Comparison of ENCODE assay signal across 10 cellular contexts in the genomic region with DNA sequence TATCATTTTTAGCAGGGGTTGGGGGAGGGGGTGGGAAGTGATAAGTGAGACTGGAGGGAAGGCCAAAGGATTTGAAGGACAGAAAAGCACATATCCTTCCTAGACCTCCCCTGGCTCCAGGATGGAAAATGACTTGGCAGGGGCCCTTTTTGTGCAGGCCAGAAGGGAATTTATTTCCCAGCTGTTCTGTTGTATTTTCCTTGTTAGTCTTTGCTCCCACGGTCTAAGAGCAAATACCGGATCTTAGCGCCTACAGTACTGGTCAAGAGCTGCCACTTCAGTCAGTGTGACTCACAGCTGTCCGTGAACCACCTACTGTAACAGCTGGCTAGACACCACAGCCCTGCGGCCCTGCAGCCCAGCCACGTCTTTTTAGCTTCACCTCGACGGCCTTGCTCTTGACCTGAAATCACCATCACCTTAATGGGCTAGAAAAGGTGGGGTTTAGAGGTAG. TPM values are rescaled to one million over a fixed set of nuclear protein-coding genes. Genes with fewer than 3 reads are reported as not detected.
DNase-seq lines count a peak whose midpoint lies in the region; ATAC-seq and TF ChIP-seq lines count a peak whose summit lies in the region.
"Had no signal": no experiment of that assay in that cellular context is flagged by ENCODE, and none has a peak within 500 bp of the region (broad histone marks: within the 10 kb centered on the region; RNA-seq: fewer than 3 reads in every experiment).

No MANE protein-coding gene starts in this region.

- no peak for TF ChIP-seq POLR2A in breast epithelium (IDR thresholded peaks at IDR 0.05)
- TF ChIP-seq POLR2A in right lobe of liver (IDR thresholded peaks at IDR 0.05) = no peak

- no peaks in the 10 kb centered on the region for H3K36me3 ChIP-seq in breast epithelium
- H3K36me3 ChIP-seq in right lobe of liver = no peaks in the 10 kb centered on the region
- no peaks in the 10 kb centered on the region for H3K36me3 ChIP-seq in aorta (ENCODE audit: control insufficient read depth in 1 of 2, insufficient read depth in 2 of 2, low read length in 1 of 2)
- H3K36me3 ChIP-seq: BLaER1 treated with 17β-estradiol and CSF1 and Interleukin-3, amounts not matched to agents 10 nM and 100 nM had no signal

- ATAC-seq in right lobe of liver (peak; percentile 66 to 92 (median 72)), aorta (ENCODE audit: low FRiP score) (peak; percentile 93), GM18909 (IDR thresholded peaks at IDR 0.05; ENCODE audit: poor library complexity, unreplicated experiment) (no peak)

- no peaks in the 10 kb centered on the region for H3K9me3 ChIP-seq in breast epithelium
- no peaks in the 10 kb centered on the region for H3K9me3 ChIP-seq in right lobe of liver
- no peaks in the 10 kb centered on the region for H3K9me3 ChIP-seq in aorta (ENCODE audit: control insufficient read depth, low read length)
- H3K9me3 ChIP-seq: BLaER1 treated with 17β-estradiol and CSF1 and Interleukin-3, amounts not matched to agents 10 nM and 100 nM had no signal

- DNase-seq in NOMO-1 treated with DMSO at 0.1 percent for 48 hours (lab: John Stamatoyannopoulos, UW; ENCODE audit: unreplicated experiment) (peak; percentile 2), NOMO-1 treated with dmso at 0.1 percent for 144 hours (lab: John Stamatoyannopoulos, UW; ENCODE audit: unreplicated experiment) (no peak), breast epithelium (ENCODE audit: low spot score in 2 of 2) (peak; percentile 47 to 67), right lobe of liver (peak in 1 of 3 donors; percentile 33), aorta (peak; percentile 83 to 84), occipital lobe (lab: John Stamatoyannopoulos, UW) (no peak), GM10266 (ENCODE audit: extremely low spot score) (no peak)
- DNase-seq: activated naive CD8-positive, alpha-beta T cell treated with anti-CD3 and anti-CD28 coated beads, Interleukin-2, amount 10 ng/mL, durations not matched to agents 7 days and 5 days had no signal

- WGBS in right lobe of liver (ENCODE audit: insufficient coverage, low coverage, low lambda C conversion rate, missing lambda C conversion rate) = 52% methylated on average over 7 of the region's 8 CpGs
- 2 to 7% methylated on average over 8 of the region's 8 CpGs for WGBS in aorta, 2 donors

- H3K27me3 ChIP-seq in breast epithelium = no peaks in the 10 kb centered on the region
- no peaks in the 10 kb centered on the region for H3K27me3 ChIP-seq in right lobe of liver
- no peaks in the 10 kb centered on the region for H3K27me3 ChIP-seq in aorta (ENCODE audit: control insufficient read depth in 1 of 2, insufficient read depth in 2 of 2, low read length in 1 of 2)
- H3K27me3 ChIP-seq: BLaER1 treated with 17β-estradiol and CSF1 and Interleukin-3, amounts not matched to agents 10 nM and 100 nM had no signal

- peaks cover 2 to 21% of the 10 kb centered on the region in 2 donors for H3K4me1 ChIP-seq in breast epithelium
- peaks cover 0 to 3% (median 0%) of the 10 kb centered on the region in 4 donors for H3K4me1 ChIP-seq in right lobe of liver
- H3K4me1 ChIP-seq in aorta (ENCODE audit: control insufficient read depth in 1 of 2, insufficient read depth in 2 of 2, low read length in 2 of 2) = peaks cover 0 to 2% of the 10 kb centered on the region in 2 donors

- intact Hi-C loops in breast epithelium (cut with DNase I; ENCODE audit: low total_unique reads) = loop anchor here (1.0 kb wide), 1 partner anchor 43 kb away; no protein-coding TSS in a partner anchor
- intact Hi-C loops in right lobe of liver (cut with DNase I) = no loop called here
- intact Hi-C loops in aorta (cut with DNase I) = loop anchor here in 1 of 2 donors (2.0 kb wide), 1 partner anchor 14 kb away; no protein-coding TSS in a partner anchor

- peak in 2 of 3 donors; percentile 23 for TF ChIP-seq CTCF in breast epithelium (IDR thresholded peaks at IDR 0.05)
- TF ChIP-seq CTCF in right lobe of liver (IDR thresholded peaks at IDR 0.05) = no peak
- no peak for TF ChIP-seq CTCF in GM10266 (IDR thresholded peaks at IDR 0.05; ENCODE audit: control insufficient read depth, insufficient read depth, low read depth, missing control alignments)

- H3K4me3 ChIP-seq in breast epithelium = no peak overlapping the region
- H3K4me3 ChIP-seq in right lobe of liver = no peak overlapping the region
- H3K4me3 ChIP-seq in aorta (ENCODE audit: low read length in 2 of 2) = no peak overlapping the region
- H3K4me3 ChIP-seq: BLaER1 treated with 17β-estradiol and CSF1 and Interleukin-3, amounts not matched to agents 10 nM and 100 nM had no signal

- peak overlapping the region; percentile 88 to 91 for H3K27ac ChIP-seq in breast epithelium
- H3K27ac ChIP-seq in right lobe of liver = no peak overlapping the region
- H3K27ac ChIP-seq in aorta (ENCODE audit: low read depth in 1 of 2, low read length in 2 of 2) = peak overlapping the region; percentile 40 to 96
- H3K27ac ChIP-seq: BLaER1 treated with 17β-estradiol and CSF1 and Interleukin-3, amounts not matched to agents 10 nM and 100 nM had no signal

RNA-seq across cellular contexts. Expression of a gene that starts 51.0 kb away (rescaled TPM):
- total RNA-seq in breast epithelium = 100 to 1,000 TPM; 207 to 550 (median 379) TPM
- total RNA-seq in right lobe of liver = 100 to 1,000 TPM; 109 to 539 (median 214) TPM
- total RNA-seq in aorta = 100 to 1,000 TPM; 153 to 258 TPM
- polyA plus RNA-seq in aorta = 10 to 100 TPM; 33.3 to 87.6 TPM
- 19.7 TPM for total RNA-seq in occipital lobe

Comparison
In these comparisons a context has a peak if more than half of its experiments do, and no peak if none do; other contexts are left out.
1. DNase-seq: peak in NOMO-1 treated with DMSO at 0.1 percent for 48 hours (single experiment), breast epithelium (2 of 2) and aorta (2 of 2); none in NOMO-1 treated with dmso at 0.1 percent for 144 hours (single experiment), occipital lobe (single experiment) and GM10266 (single experiment).
2. H3K27ac ChIP-seq: peak in breast epithelium (2 of 2) and aorta (2 of 2); none in right lobe of liver (0 of 3).
3. CTCF ChIP-seq: peak in breast epithelium (2 of 3); none in right lobe of liver (0 of 4) and GM10266 (single experiment).